ENCODE assay signal across 8 cellular contexts in genomic region chr19:8320564-8321066, GRCh38. TPM values are rescaled to one million over a fixed set of nuclear protein-coding genes. Genes with fewer than 3 reads are reported as not detected.
A peak's percentile ranks its signal among the peaks of the same experiment; 100 is the strongest.
DNase-seq lines count a peak whose midpoint lies in the region; ATAC-seq and TF ChIP-seq lines count a peak whose summit lies in the region.

No MANE protein-coding gene starts in this region.

- DNase-seq in AG09309 (ENCODE audit: low read depth), result no peak
- no peak for DNase-seq in NT2/D1 (ENCODE audit: low read depth, low spot score)
- DNase-seq in mesothelial cell of epicardium (ENCODE audit: low spot score in 2 of 2, unreplicated experiment in 2 of 2), result no peak
- no peak for DNase-seq in SW480 (ENCODE audit: low spot score)
- DNase-seq in activated effector memory CD4-positive, alpha-beta T cell treated with anti-CD3 and anti-CD28 coated beads, Interleukin-2, amount 50 U/mL, for 16 hours, result no peak
- no peak for DNase-seq in NCI-H510A (lab: John Stamatoyannopoulos, UW)

- H3K27me3 ChIP-seq in NT2/D1 (ENCODE audit: insufficient read depth, insufficient read length), result no peaks in the 10 kb centered on the region

- peaks cover 1% of the 10 kb centered on the region for H3K36me3 Mint-ChIP-seq in mesothelial cell of epicardium

- TF ChIP-seq CTCF in AG09309 (IDR thresholded peaks at IDR 0.05; ENCODE audit: control insufficient read depth, insufficient read depth, low read depth, low read length, missing control alignments), result no peak
- TF ChIP-seq CTCF in mesothelial cell of epicardium (IDR thresholded peaks at IDR 0.05; ENCODE audit: unreplicated experiment), result no peak

- H3K36me3 ChIP-seq in NT2/D1 (ENCODE audit: insufficient read depth, insufficient read length, low read length), result peaks cover 51% of the 10 kb centered on the region

- H3K27ac ChIP-seq in cingulate gyrus (ENCODE audit: low read depth, low read length), result peak overlapping the region; percentile 95

- peaks cover 9% of the 10 kb centered on the region for H3K4me1 ChIP-seq in NT2/D1 (ENCODE audit: insufficient read depth, insufficient read length)

- peak overlapping the region; percentile 100 for H3K4me3 ChIP-seq in AG09309 (ENCODE audit: control insufficient read depth, low read depth, low read length)
- H3K4me3 ChIP-seq in NT2/D1 (ENCODE audit: insufficient read length, low read depth), result peak overlapping the region; percentile 94

- peak overlapping the region; percentile 95 for H3K4me3 Mint-ChIP-seq in mesothelial cell of epicardium

- H3K9me3 ChIP-seq in NT2/D1 (ENCODE audit: insufficient read depth, low read length), result no peaks in the 10 kb centered on the region

- peak; percentile 17 for ATAC-seq in GM21381 (IDR thresholded peaks at IDR 0.05; ENCODE audit: unreplicated experiment)

- peak overlapping the region; percentile 100 for H3K9ac ChIP-seq in NT2/D1 (ENCODE audit: insufficient read length, low read depth)

- H3K27me3 Mint-ChIP-seq in mesothelial cell of epicardium (ENCODE audit: low read depth), result no peaks in the 10 kb centered on the region

- H3K9me3 Mint-ChIP-seq in mesothelial cell of epicardium, result no peaks in the 10 kb centered on the region

- H3K4me1 Mint-ChIP-seq in mesothelial cell of epicardium, result peaks cover 27% of the 10 kb centered on the region

- peak overlapping the region; percentile 98 for H3K27ac Mint-ChIP-seq in mesothelial cell of epicardium

RNA-seq across cellular contexts. Expression of gene NDUFA7, which starts 0.6 kb away (rescaled TPM):
- 35.4 to 43.1 TPM (median 40.3 TPM) in 3 replicates for total RNA-seq in mesothelial cell of epicardium

RNA-seq across cellular contexts. Expression of gene RPS28, which starts 0.7 kb away (rescaled TPM):
- 1,343 to 1,395 TPM (median 1,352 TPM) in 3 replicates for total RNA-seq in mesothelial cell of epicardium

RNA-seq across cellular contexts. Expression of gene CD320, which starts 12.5 kb away (rescaled TPM):
- 42.0 to 44.5 TPM (median 42.8 TPM) in 3 replicates for total RNA-seq in mesothelial cell of epicardium

RNA-seq across cellular contexts. Expression of gene KANK3, which starts 22.4 kb away (rescaled TPM):
- 1.8 to 2.3 TPM (median 2.1 TPM) in 3 replicates for total RNA-seq in mesothelial cell of epicardium

RNA-seq across cellular contexts. Expression of gene ANGPTL4, which starts 43.3 kb away (rescaled TPM):
- 2.0 to 3.7 TPM (median 3.5 TPM) in 3 replicates for total RNA-seq in mesothelial cell of epicardium
